Comparison of ENCODE assay signal across 8 cellular contexts in the genomic region with DNA sequence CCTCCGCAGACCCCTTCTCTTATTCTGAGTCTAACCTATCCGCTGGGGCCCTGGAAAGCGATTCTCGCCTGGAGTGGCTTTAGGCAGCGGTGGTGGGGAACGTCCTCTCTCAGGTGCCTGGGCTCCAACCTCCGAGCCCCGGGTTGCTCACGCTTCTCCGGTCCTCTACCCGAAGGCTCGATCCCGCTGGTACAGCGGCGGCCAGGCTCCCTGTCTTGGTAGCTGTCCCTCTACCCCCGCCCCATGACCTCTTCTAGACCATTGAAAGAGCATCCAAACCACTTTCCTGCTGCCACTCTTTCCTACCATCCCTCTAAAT. TPM values are rescaled to one million over a fixed set of nuclear protein-coding genes. Genes with fewer than 3 reads are reported as not detected.
DNase-seq lines count a peak whose midpoint lies in the region; ATAC-seq, FAIRE-seq and TF ChIP-seq lines count a peak whose summit lies in the region.

No MANE protein-coding gene starts in this region.

- H3K79me2 ChIP-seq in parathyroid adenoma = peaks cover 2% of the 10 kb centered on the region

- H3K4me1 ChIP-seq in Caco-2 = peaks cover 25% of the 10 kb centered on the region
- no peaks in the 10 kb centered on the region for H3K4me1 ChIP-seq in parathyroid adenoma

- peak overlapping the region; percentile 94 for H2AFZ ChIP-seq in parathyroid adenoma

- peak in 1 of 2 experiments; percentile 73 for DNase-seq in Caco-2
- peak; percentile 66 for DNase-seq in GM20000 (ENCODE audit: low spot score)
- DNase-seq in HT-29 (ENCODE audit: low spot score) = peak; percentile 68
- no peak for DNase-seq in activated B cell treated with CpG ODN at 0.5 μM for 24 hours
- DNase-seq in frontal cortex (ENCODE audit: low spot score in 2 of 2) = peak; percentile 46 to 62
- DNase-seq in kidney glomerular epithelial cell (lab: John Stamatoyannopoulos, UW) = no peak

- H3K27me3 ChIP-seq in Caco-2 (replicated peaks; ENCODE audit: control insufficient read depth, insufficient read depth, low read length) (no peaks in the 10 kb centered on the region), parathyroid adenoma (ENCODE audit: control insufficient read depth, insufficient read depth, low read length) (no peaks in the 10 kb centered on the region)

- CTCF ChIA-PET in Caco-2 (lab: Charles Lee) (interaction anchor here (0.7 to 1.5 kb wide), 2 partner anchors 79 to 210 kb away, joined by 3 read pairs; no protein-coding TSS in a partner anchor), activated B cell treated with CpG ODN at 0.5 μM for 24 hours (lab: Charles Lee) (interaction anchor here (1.0 kb wide), 1 partner anchor 212 kb away, joined by 3 read pairs; no protein-coding TSS in a partner anchor)

- TF ChIP-seq CTCF in Caco-2 (IDR thresholded peaks at IDR 0.05; ENCODE audit: insufficient read depth in 1 of 2, low read depth in 1 of 2, low read length in 1 of 2, severe bottlenecking in 1 of 2, unreplicated experiment in 1 of 2) = no peak
- TF ChIP-seq CTCF in GM20000 (IDR thresholded peaks at IDR 0.05; ENCODE audit: extremely low read depth, missing control alignments) = no peak
- TF ChIP-seq CTCF in activated B cell treated with CpG ODN at 0.5 μM for 24 hours (IDR thresholded peaks at IDR 0.05) = no peak
- no peak for TF ChIP-seq CTCF in parathyroid adenoma (IDR thresholded peaks at IDR 0.05)

- H3K36me3 ChIP-seq in Caco-2 (ENCODE audit: control insufficient read depth, insufficient read depth, low read length) (no peaks in the 10 kb centered on the region), parathyroid adenoma (ENCODE audit: control insufficient read depth, insufficient read depth, low read length) (no peaks in the 10 kb centered on the region)

- no peaks in the 10 kb centered on the region for H3K27me3 Mint-ChIP-seq in Caco-2 (ENCODE audit: insufficient read depth, unreplicated experiment)
- H3K27me3 Mint-ChIP-seq in activated B cell treated with CpG ODN at 0.5 μM for 24 hours = no peaks in the 10 kb centered on the region

- H3K9ac ChIP-seq in parathyroid adenoma = peak overlapping the region; percentile 29

- POLR2A ChIA-PET in Caco-2 (lab: Charles Lee) = no interaction called here
- POLR2A ChIA-PET in activated B cell treated with CpG ODN at 0.5 μM for 24 hours (lab: Charles Lee) = interaction anchor here (0.9 to 1.1 kb wide), 2 partner anchors 187 to 643 kb away, joined by 3 to 4 read pairs; partner anchors contain the start of gene DDX47

- peak overlapping the region; percentile 84 for H3K4me2 ChIP-seq in parathyroid adenoma (ENCODE audit: low read length)

- H3K4me3 ChIP-seq in Caco-2 (ENCODE audit: low read depth, low read length) = peak overlapping the region; percentile 85
- H3K4me3 ChIP-seq in parathyroid adenoma (ENCODE audit: low read depth, low read length) = peak overlapping the region; percentile 58

- H3K27ac Mint-ChIP-seq in Caco-2 (ENCODE audit: unreplicated experiment) = peak overlapping the region; percentile 94
- H3K27ac Mint-ChIP-seq in activated B cell treated with CpG ODN at 0.5 μM for 24 hours = peak overlapping the region; percentile 84

- intact Hi-C loops in Caco-2 (cut with micrococcal nuclease; ENCODE audit: unreplicated experiment) (loop anchor here (2.0 kb wide), 1 partner anchor 44 kb away; the partner anchor contains the start of gene FAM234B), activated B cell treated with CpG ODN at 0.5 μM for 24 hours (cut with micrococcal nuclease) (loop anchor here (1.0 to 5.0 kb wide), 11 partner anchors 44 to 1157 kb away; partner anchors contain the start of genes BORCS5, CREBL2, DDX47 and EMP1)

- H3K36me3 Mint-ChIP-seq in Caco-2 (ENCODE audit: insufficient read depth, unreplicated experiment) = no peaks in the 10 kb centered on the region
- H3K36me3 Mint-ChIP-seq in activated B cell treated with CpG ODN at 0.5 μM for 24 hours (ENCODE audit: low read depth) = no peaks in the 10 kb centered on the region

- peak overlapping the region; percentile 83 for H3K27ac ChIP-seq in parathyroid adenoma

- H3K4me3 Mint-ChIP-seq in Caco-2 (ENCODE audit: unreplicated experiment) (peak overlapping the region; percentile 88), activated B cell treated with CpG ODN at 0.5 μM for 24 hours (peak overlapping the region; percentile 87)

- TSS peak; percentile 76 for BruUV-seq in Caco-2 (replicated peaks; lab: Mats Ljungman, UMichigan)

- no peak for FAIRE-seq in frontal cortex (lab: Jason Lieb, UNC)

- ATAC-seq in activated B cell treated with CpG ODN at 0.5 μM for 24 hours (ENCODE audit: low read depth) (no peak), HG03442 (IDR thresholded peaks at IDR 0.05; ENCODE audit: unreplicated experiment) (no peak)

- H3K9me3 ChIP-seq in Caco-2 = no peaks in the 10 kb centered on the region
- no peaks in the 10 kb centered on the region for H3K9me3 ChIP-seq in parathyroid adenoma (ENCODE audit: control insufficient read depth, low read length)

- peaks cover 25% of the 10 kb centered on the region for H3K4me1 Mint-ChIP-seq in Caco-2 (ENCODE audit: low read depth, unreplicated experiment)
- H3K4me1 Mint-ChIP-seq in activated B cell treated with CpG ODN at 0.5 μM for 24 hours = peaks cover 27% of the 10 kb centered on the region

- H3K9me3 Mint-ChIP-seq in Caco-2 (ENCODE audit: unreplicated experiment) = no peaks in the 10 kb centered on the region
- H3K9me3 Mint-ChIP-seq in activated B cell treated with CpG ODN at 0.5 μM for 24 hours = no peaks in the 10 kb centered on the region

RNA-seq across cellular contexts. Expression of gene HEBP1, which starts 0.5 kb away (rescaled TPM):
- total RNA-seq in Caco-2 (2022) = 55.2 and 55.8 TPM in 2 replicates
- total RNA-seq in HT-29 (2014; rRNA removed; shearing (Covaris generic)) = 0.46 and 1.0 TPM in 2 replicates
- 9.7 and 12.0 TPM in 2 replicates for total RNA-seq in activated B cell treated with CpG ODN at 0.5 μM for 24 hours
- 3.3 TPM for total RNA-seq in frontal cortex

RNA-seq across cellular contexts. Expression of gene FAM234B, which starts 43.6 kb away (rescaled TPM):
- 11.2 and 11.4 TPM in 2 replicates for total RNA-seq in Caco-2 (2022)
- 0.26 and 0.76 TPM in 2 replicates for total RNA-seq in HT-29 (2014; rRNA removed; shearing (Covaris generic))
- 4.7 and 6.3 TPM in 2 replicates for total RNA-seq in activated B cell treated with CpG ODN at 0.5 μM for 24 hours
- total RNA-seq in frontal cortex = 62.0 TPM

RNA-seq across cellular contexts. Expression of gene GPRC5D, which starts 48.6 kb away (rescaled TPM):
- total RNA-seq in Caco-2 (2022) (not detected in 2 replicates), activated B cell treated with CpG ODN at 0.5 μM for 24 hours (0.35 and 0.44 TPM in 2 replicates), frontal cortex (not detected)
- total RNA-seq in HT-29 (2014; rRNA removed; shearing (Covaris generic)) = not detected in 2 replicates

Comparison
In these comparisons a context has a peak if more than half of its experiments do, and no peak if none do; other contexts are left out.
1. DNase-seq: peak in GM20000 (single experiment), HT-29 (single experiment) and frontal cortex (2 of 2); none in activated B cell treated with CpG ODN at 0.5 μM for 24 hours (single experiment) and kidney glomerular epithelial cell (single experiment).